Comparison of ENCODE assay signal across 22 cellular contexts in genomic region chr3:15009156-15009555, GRCh38.
"Had no signal": no experiment of that assay in that cellular context is flagged by ENCODE, and none has a peak within 500 bp of the region (broad histone marks: within the 10 kb centered on the region; RNA-seq: fewer than 3 reads in every experiment).

No MANE protein-coding gene starts in this region.

- H3K9me3 ChIP-seq: esophagus muscularis mucosa, lower lobe of right lung, ovary, stomach, thyroid gland had no signal

- H3K27ac ChIP-seq: foreskin keratinocyte, hepatocyte, left ventricle myocardium inferior, lower lobe of right lung, neural progenitor cell, ovary, stomach, thyroid gland had no signal

- H3K9ac ChIP-seq: neural progenitor cell had no signal

- H3K4me3 ChIP-seq: dorsolateral prefrontal cortex, esophagus muscularis mucosa, hepatocyte, left ventricle myocardium inferior, lower lobe of right lung, neural progenitor cell, ovary, stomach, thyroid gland had no signal

- DNase-seq: cortex of kidney; dorsolateral prefrontal cortex; effector CD8-positive, alpha-beta T cell; foreskin keratinocyte; head of caudate nucleus; left ventricle myocardium inferior; lower lobe of right lung; midbrain; nucleus accumbens; ovary; right cardiac atrium; small intestine; stimulated activated CD4-positive, alpha-beta T cell treated with anti-CD3 and anti-CD28 coated beads, Interleukin-12 subunit alpha, Interleukin-12 subunit beta, amount 100 ng/mL, for 4 hours; stimulated activated naive CD4-positive, alpha-beta T cell; stomach; thyroid gland had no signal

- H3K36me3 ChIP-seq: neural progenitor cell, ovary had no signal

- H3K9me3 Mint-ChIP-seq: memory B cell; natural killer cell treated with Interleukin-12 subunit alpha and Interleukin-12 subunit beta and Interleukin-15 and Interleukin-18, amount 100 ng/mL, for 72 hours; neural progenitor cell; type B pancreatic cell had no signal

- H3K27me3 Mint-ChIP-seq: memory B cell; natural killer cell treated with Interleukin-12 subunit alpha and Interleukin-12 subunit beta and Interleukin-15 and Interleukin-18, amount 100 ng/mL, for 72 hours; type B pancreatic cell had no signal

- H3K4me3 Mint-ChIP-seq: memory B cell; natural killer cell treated with Interleukin-12 subunit alpha and Interleukin-12 subunit beta and Interleukin-15 and Interleukin-18, amount 100 ng/mL, for 72 hours; neural progenitor cell; type B pancreatic cell had no signal

- ATAC-seq: foreskin keratinocyte; lower lobe of right lung; natural killer cell treated with Interleukin-12 subunit alpha and Interleukin-12 subunit beta and Interleukin-15 and Interleukin-18, amount 100 ng/mL, for 72 hours; right cardiac atrium had no signal

- H3K4me1 ChIP-seq: neural progenitor cell, thyroid gland had no signal

- H3K4me2 ChIP-seq: hepatocyte, neural progenitor cell had no signal

- H3K27ac Mint-ChIP-seq: memory B cell; natural killer cell treated with Interleukin-12 subunit alpha and Interleukin-12 subunit beta and Interleukin-15 and Interleukin-18, amount 100 ng/mL, for 72 hours; neural progenitor cell; type B pancreatic cell had no signal

- H3K27me3 ChIP-seq: dorsolateral prefrontal cortex, esophagus muscularis mucosa, foreskin keratinocyte, hepatocyte, neural progenitor cell, ovary, stomach, thyroid gland had no signal

- H2AFZ ChIP-seq: hepatocyte, neural progenitor cell had no signal
